Comparison of ENCODE assay signal across 27 cellular contexts in the genomic region with DNA sequence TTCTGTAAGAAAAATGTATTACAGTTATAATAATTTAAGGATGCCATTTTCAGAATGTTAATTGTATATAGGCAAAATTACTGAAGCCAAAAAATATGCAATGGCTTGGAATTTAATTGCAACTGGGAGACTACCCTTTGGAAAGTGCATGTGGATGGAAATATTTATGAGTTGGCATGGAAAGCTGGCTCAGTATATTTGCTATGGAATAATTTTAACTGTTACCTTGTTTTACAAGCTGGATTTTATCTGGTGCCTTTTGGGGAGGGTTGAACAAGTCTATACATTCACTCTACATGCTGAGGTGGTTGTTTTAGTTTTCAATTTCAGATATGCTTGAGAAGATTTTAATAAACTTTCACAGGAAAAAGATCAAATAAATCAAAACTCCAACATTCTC.
"Had no signal": no experiment of that assay in that cellular context is flagged by ENCODE, and none has a peak within 500 bp of the region (broad histone marks: within the 10 kb centered on the region; RNA-seq: fewer than 3 reads in every experiment).

No MANE protein-coding gene starts in this region.

- H3K9me3 ChIP-seq: ovary, psoas muscle, right lobe of liver, sigmoid colon, suprapubic skin, testis, tibial artery, transverse colon, upper lobe of right lung, uterus had no signal

- H3K4me3 ChIP-seq: neural progenitor cell, ovary, psoas muscle, right lobe of liver, sigmoid colon, suprapubic skin, testis, tibial artery, transverse colon, upper lobe of right lung, uterus had no signal

- ATAC-seq: naive thymus-derived CD4-positive, alpha-beta T cell; natural killer cell; psoas muscle; right cardiac atrium; right lobe of liver; stimulated activated memory B cell treated with anti-CD40 and anti-IgM and Interleukin-4, amounts not matched to agents 10 μg/mL and 1 μg/mL and 100 μg/mL, for 72 hours; stimulated activated naive CD8-positive, alpha-beta T cell treated with anti-CD3 and anti-CD28 coated beads, Interleukin-15, amount 100 ng/mL, for 72 hours; stimulated activated naive CD8-positive, alpha-beta T cell treated with anti-CD3 and anti-CD28 coated beads, Interleukin-15, Interleukin-2, amounts not matched to agents 100 U/mL and 50 U/mL, for 24 hours; upper lobe of right lung had no signal

- H3K4me1 ChIP-seq: neural progenitor cell, parathyroid adenoma, psoas muscle, right lobe of liver, suprapubic skin, testis, tibial artery, transverse colon, upper lobe of right lung, uterus had no signal

- H3K27me3 ChIP-seq: neural progenitor cell, ovary, right lobe of liver, sigmoid colon, suprapubic skin, testis, tibial artery, transverse colon, upper lobe of right lung, uterus had no signal

- H3K36me3 ChIP-seq: neural progenitor cell, ovary, right lobe of liver, sigmoid colon, suprapubic skin, tibial artery, transverse colon, upper lobe of right lung, uterus had no signal

- DNase-seq: naive thymus-derived CD4-positive, alpha-beta T cell; natural killer cell; occipital lobe; ovary; posterior cingulate gyrus; psoas muscle; right cardiac atrium; right lobe of liver; sigmoid colon; small intestine; stimulated activated CD4-positive, alpha-beta T cell treated with anti-CD3 and anti-CD28 coated beads, Interleukin-12 subunit alpha, Interleukin-12 subunit beta, amount 100 ng/mL, for 4 hours; stimulated activated CD4-positive, alpha-beta T cell treated with anti-CD3 and anti-CD28 coated beads, Interleukin-1b, Interleukin-23, amount 100 ng/mL, for 48 hours; stimulated activated CD4-positive, alpha-beta T cell treated with anti-CD3 and anti-CD28 coated beads, Interleukin-4, amount 100 ng/mL, for 1 hour; stimulated activated CD4-positive, alpha-beta T cell treated with anti-CD3 and anti-CD28 coated beads, Interleukin-4, amount 100 ng/mL, for 4 hours; stimulated activated CD8-positive, alpha-beta memory T cell treated with anti-CD3 and anti-CD28 coated beads, Interleukin-4, amount 100 ng/mL, for 48 hours; stimulated activated naive CD4-positive, alpha-beta T cell; stimulated activated naive CD8-positive, alpha-beta T cell treated with anti-CD3 and anti-CD28 coated beads, Interleukin-15, amount 100 ng/mL, for 72 hours; stimulated activated naive CD8-positive, alpha-beta T cell treated with anti-CD3 and anti-CD28 coated beads, Interleukin-15, Interleukin-2, amounts not matched to agents 100 U/mL and 50 U/mL, for 24 hours; testis; tibial artery; transverse colon; upper lobe of right lung; uterus had no signal

- H3K27ac ChIP-seq: neural progenitor cell, ovary, parathyroid adenoma, psoas muscle, right lobe of liver, sigmoid colon, suprapubic skin, testis, tibial artery, transverse colon, upper lobe of right lung, uterus had no signal
